In the genomic region with DNA sequence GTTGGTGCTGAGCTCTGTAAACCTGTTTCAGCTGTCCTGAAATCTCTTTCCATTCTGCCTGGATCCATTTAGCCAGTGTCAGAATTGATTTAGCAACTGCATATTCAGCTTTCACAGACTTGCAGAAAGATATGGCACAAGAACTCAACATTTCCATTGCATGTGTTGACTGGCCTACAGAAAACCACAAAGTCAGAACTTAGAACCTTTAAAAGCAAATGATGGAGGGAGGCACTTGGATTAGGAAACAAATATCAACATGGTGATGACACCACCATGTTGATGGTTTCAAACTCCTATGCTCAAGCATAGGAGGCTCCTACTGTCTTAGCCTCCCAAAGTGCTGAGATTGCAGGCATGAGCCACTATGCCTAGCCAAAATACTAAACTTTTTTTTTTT, we compare ENCODE assay signal across 15 cellular contexts. TPM values are rescaled to one million over a fixed set of nuclear protein-coding genes. Genes with fewer than 3 reads are reported as not detected.
DNase-seq lines count a peak whose midpoint lies in the region; ATAC-seq and TF ChIP-seq lines count a peak whose summit lies in the region.
"Had no signal": no experiment of that assay in that cellular context is flagged by ENCODE, and none has a peak within 500 bp of the region (broad histone marks: within the 10 kb centered on the region; RNA-seq: fewer than 3 reads in every experiment).

No MANE protein-coding gene starts in this region.

- dilution Hi-C loops in mammary epithelial cell (cut with HindIII; ENCODE audit: low sequenced_read_pairs): no loop called here

- no peaks in the 10 kb centered on the region for H3K9me3 Mint-ChIP-seq in activated CD8-positive, alpha-beta T cell treated with anti-CD3 and anti-CD28 coated beads for 36 hours

- peak; percentile 19 for DNase-seq in mammary epithelial cell
- DNase-seq in breast epithelium (ENCODE audit: low spot score in 2 of 2): no peak
- DNase-seq in activated CD8-positive, alpha-beta T cell treated with anti-CD3 and anti-CD28 coated beads for 36 hours: no peak
- DNase-seq in choroid plexus epithelial cell (ENCODE audit: low read depth): peak; percentile 57
- DNase-seq in superior temporal gyrus (ENCODE audit: extremely low spot score): peak; percentile 4
- DNase-seq in AG08396 (ENCODE audit: low spot score): no peak
- DNase-seq: DND-41, KG1, NCI-H1092, NCI-H2081 treated with DMSO at 0.1 percent for 48 hours, NCI-H524 treated with DMSO at 0.1 percent for 48 hours had no signal

- H4K20me1 ChIP-seq in mammary epithelial cell (ENCODE audit: insufficient read depth, low read length): no peaks in the 10 kb centered on the region

- peak; percentile 24 for ATAC-seq in activated CD8-positive, alpha-beta T cell treated with anti-CD3 and anti-CD28 coated beads for 36 hours
- ATAC-seq in HG02588 (IDR thresholded peaks at IDR 0.05; ENCODE audit: unreplicated experiment): no peak
- ATAC-seq: HCT116 had no signal

- H3K36me3 ChIP-seq in mammary epithelial cell (ENCODE audit: insufficient read depth, low read length) (peaks cover 41% of the 10 kb centered on the region), breast epithelium (peaks cover 4% of the 10 kb centered on the region)

- no TSS peak for BruUV-seq in mammary epithelial cell (replicated peaks; lab: Mats Ljungman, UMichigan)

- intact Hi-C loops in mammary epithelial cell (cut with micrococcal nuclease): no loop called here
- intact Hi-C loops in breast epithelium (cut with DNase I; ENCODE audit: low total_unique reads): no loop called here
- intact Hi-C loops in activated CD8-positive, alpha-beta T cell treated with anti-CD3 and anti-CD28 coated beads for 36 hours (cut with micrococcal nuclease): no loop called here

- H3K9me3 ChIP-seq in mammary epithelial cell (replicated peaks; ENCODE audit: insufficient read depth, low read length) (no peaks in the 10 kb centered on the region), breast epithelium (no peaks in the 10 kb centered on the region)
- H3K9me3 ChIP-seq: BLaER1 treated with 17β-estradiol and CSF1 and Interleukin-3, amounts not matched to agents 10 nM and 100 nM; SJSA1 had no signal

- H3K27me3 Mint-ChIP-seq in activated CD8-positive, alpha-beta T cell treated with anti-CD3 and anti-CD28 coated beads for 36 hours: no peaks in the 10 kb centered on the region

- H3K4me1 ChIP-seq in mammary epithelial cell (ENCODE audit: insufficient read depth, low read length): no peaks in the 10 kb centered on the region
- no peaks in the 10 kb centered on the region for H3K4me1 ChIP-seq in breast epithelium
- H3K4me1 ChIP-seq: BLaER1 treated with 17β-estradiol and CSF1 and Interleukin-3, amounts not matched to agents 10 nM and 100 nM; SJSA1 had no signal

- H3K4me3 ChIP-seq in mammary epithelial cell (replicated peaks in 1 of 3; ENCODE audit: insufficient read depth in 1 of 3, low read depth in 2 of 3, low read length in 3 of 3) (no peak overlapping the region), breast epithelium (no peak overlapping the region), choroid plexus epithelial cell (ENCODE audit: low read depth, low read length) (no peak overlapping the region)
- H3K4me3 ChIP-seq: BLaER1 treated with 17β-estradiol and CSF1 and Interleukin-3, amounts not matched to agents 10 nM and 100 nM; SJSA1 had no signal

- peak overlapping the region; percentile 27 for H3K27ac Mint-ChIP-seq in activated CD8-positive, alpha-beta T cell treated with anti-CD3 and anti-CD28 coated beads for 36 hours

- H3K4me2 ChIP-seq in mammary epithelial cell (ENCODE audit: insufficient read depth, low read depth, low read length): no peak overlapping the region
- H3K4me2 ChIP-seq: BLaER1 treated with 17β-estradiol and CSF1 and Interleukin-3, amounts not matched to agents 10 nM and 100 nM had no signal

- peaks cover 6% of the 10 kb centered on the region for H3K79me2 ChIP-seq in mammary epithelial cell (ENCODE audit: insufficient read depth, low read length)

- CTCF ChIA-PET in mammary epithelial cell (lab: Charles Lee; ENCODE audit: low non-redundant PET): no interaction called here
- CTCF ChIA-PET in activated CD8-positive, alpha-beta T cell treated with anti-CD3 and anti-CD28 coated beads for 36 hours (lab: Charles Lee): interaction anchor here (0.7 to 1.0 kb wide), 2 partner anchors 37 to 52 kb away, joined by 3 read pairs; no protein-coding TSS in a partner anchor

- H3K27ac ChIP-seq in mammary epithelial cell (ENCODE audit: insufficient read depth, low read depth, low read length) (no peak overlapping the region), breast epithelium (no peak overlapping the region)
- H3K27ac ChIP-seq: BLaER1 treated with 17β-estradiol and CSF1 and Interleukin-3, amounts not matched to agents 10 nM and 100 nM; SJSA1 had no signal

- peaks cover 13% of the 10 kb centered on the region for H3K4me1 Mint-ChIP-seq in activated CD8-positive, alpha-beta T cell treated with anti-CD3 and anti-CD28 coated beads for 36 hours (ENCODE audit: low read depth)

- H3K9ac ChIP-seq in mammary epithelial cell (ENCODE audit: insufficient read depth, low read length): no peak overlapping the region
- H3K9ac ChIP-seq: BLaER1 treated with 17β-estradiol and CSF1 and Interleukin-3, amounts not matched to agents 10 nM and 100 nM had no signal

- TF ChIP-seq POLR2A in breast epithelium (IDR thresholded peaks at IDR 0.05): no peak

- H3K27me3 ChIP-seq in mammary epithelial cell (ENCODE audit: insufficient read depth, low read length): no peaks in the 10 kb centered on the region
- H3K27me3 ChIP-seq in breast epithelium: no peaks in the 10 kb centered on the region
- H3K27me3 ChIP-seq: BLaER1 treated with 17β-estradiol and CSF1 and Interleukin-3, amounts not matched to agents 10 nM and 100 nM; SJSA1 had no signal

- in situ Hi-C loops in mammary epithelial cell (cut with MboI; ENCODE audit: low sequenced_read_pairs in 2 of 2): no loop called here

- H3K36me3 Mint-ChIP-seq in activated CD8-positive, alpha-beta T cell treated with anti-CD3 and anti-CD28 coated beads for 36 hours (ENCODE audit: low read depth): peaks cover 56% of the 10 kb centered on the region

- H2AFZ ChIP-seq in mammary epithelial cell (ENCODE audit: low read depth, low read length): no peak overlapping the region

- H3K4me3 Mint-ChIP-seq in activated CD8-positive, alpha-beta T cell treated with anti-CD3 and anti-CD28 coated beads for 36 hours: no peak overlapping the region

- TF ChIP-seq CTCF in mammary epithelial cell (conservative IDR thresholded peaks at IDR 0.05 in 1 of 2, IDR thresholded peaks at IDR 0.05 in 1 of 2; ENCODE audit: extremely low read depth in 1 of 2, insufficient read depth in 1 of 2, low read depth in 1 of 2, low read length in 2 of 2) (no peak), breast epithelium (IDR thresholded peaks at IDR 0.05) (no peak), choroid plexus epithelial cell (conservative IDR thresholded peaks at IDR 0.05; ENCODE audit: low read depth, low read length) (no peak)
- no peak for TF ChIP-seq CTCF in activated CD8-positive, alpha-beta T cell treated with anti-CD3 and anti-CD28 coated beads for 36 hours (IDR thresholded peaks at IDR 0.05)

- POLR2A ChIA-PET in activated CD8-positive, alpha-beta T cell treated with anti-CD3 and anti-CD28 coated beads for 36 hours (lab: Charles Lee): interaction anchor here (0.7 to 0.9 kb wide), 2 partner anchors 19 to 714 kb away, joined by 3 read pairs; no protein-coding TSS in a partner anchor

RNA-seq across cellular contexts. Expression of a gene that starts 52.3 kb away (rescaled TPM):
- total RNA-seq in mammary epithelial cell: 100 to 1,000 TPM in 1 of 2 donors, 10 to 100 TPM in 1; 88.7 to 236 TPM
- polyA plus RNA-seq in mammary epithelial cell: 176 TPM
- polyA minus RNA-seq in mammary epithelial cell: 220 TPM
- 100 to 1,000 TPM; 199 to 368 (median 302) TPM for total RNA-seq in breast epithelium
- 10 to 100 TPM; 97.0 to 97.3 TPM for total RNA-seq in activated CD8-positive, alpha-beta T cell treated with anti-CD3 and anti-CD28 coated beads for 36 hours

Comparison
In these comparisons a context has a peak if more than half of its experiments do, and no peak if none do; other contexts are left out.
1. DNase-seq: peak in mammary epithelial cell (single experiment), choroid plexus epithelial cell (single experiment) and superior temporal gyrus (single experiment); none in breast epithelium (0 of 2), activated CD8-positive, alpha-beta T cell treated with anti-CD3 and anti-CD28 coated beads for 36 hours (single experiment) and AG08396 (single experiment).